Comparison of ENCODE assay signal across 28 cellular contexts in the genomic region with DNA sequence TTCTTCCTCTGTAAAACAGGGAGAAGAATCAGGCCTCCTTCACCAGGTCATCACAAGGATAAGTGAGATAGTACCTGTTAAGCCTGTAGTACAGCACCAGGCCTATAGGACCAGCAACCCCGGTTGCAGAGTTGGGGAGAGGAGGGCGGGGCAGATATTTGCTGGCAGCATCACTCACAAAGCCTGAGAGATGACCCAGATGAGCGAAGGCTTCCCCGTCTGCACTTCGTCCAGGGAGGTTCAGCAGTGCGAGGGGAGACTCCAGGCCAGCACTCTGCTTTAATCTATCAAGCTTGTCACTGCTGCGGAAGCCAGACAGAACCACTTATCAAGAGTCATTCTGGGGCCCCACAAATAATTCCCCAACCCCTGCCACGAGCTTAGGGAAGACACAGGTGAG. TPM values are rescaled to one million over a fixed set of nuclear protein-coding genes. Genes with fewer than 3 reads are reported as not detected.
A peak's percentile ranks its signal among the peaks of the same experiment; 100 is the strongest.
DNase-seq lines count a peak whose midpoint lies in the region; ATAC-seq, FAIRE-seq and TF ChIP-seq lines count a peak whose summit lies in the region.
"Had no signal": no experiment of that assay in that cellular context is flagged by ENCODE, and none has a peak within 500 bp of the region (broad histone marks: within the 10 kb centered on the region; RNA-seq: fewer than 3 reads in every experiment).

No MANE protein-coding gene starts in this region.

- no peak overlapping the region for H3K9ac ChIP-seq in HepG2 (ENCODE audit: insufficient read depth, low read depth, low read length)

- FAIRE-seq in HepG2 (lab: Jason Lieb, UNC) = no peak
- FAIRE-seq: astrocyte, H1 had no signal

- no peaks in the 10 kb centered on the region for H4K20me1 ChIP-seq in HepG2 (ENCODE audit: insufficient read depth, low read length)

- H2AFZ ChIP-seq in HepG2 (ENCODE audit: low read length) = no peak overlapping the region

- ATAC-seq in WTC11 = peak; percentile 90
- ATAC-seq in HepG2 = peak; percentile 80
- ATAC-seq: activated T-helper 17 cell treated with anti-CD3 and anti-CD28 coated beads, Interleukin-2, amount 50 U/mL, for 72 hours; lower lobe of right lung; right lobe of liver; upper lobe of right lung had no signal

- H3K79me2 ChIP-seq in HepG2 (ENCODE audit: insufficient read depth, low read length) = no peaks in the 10 kb centered on the region

- TF ChIP-seq POLR2A in HepG2 (IDR thresholded peaks at IDR 0.05; ENCODE audit: insufficient read depth in 1 of 2, low read depth in 2 of 2, low read length in 2 of 2) = no peak
- no peak for TF ChIP-seq POLR2A in testis (IDR thresholded peaks at IDR 0.05)

- H3K4me1 ChIP-seq in HepG2 (ENCODE audit: insufficient read depth, low read length) (peaks cover 33% of the 10 kb centered on the region), testis (peaks cover 23% of the 10 kb centered on the region)

- no peaks in the 10 kb centered on the region for H3K4me1 Mint-ChIP-seq in WTC11
- H3K4me1 Mint-ChIP-seq: activated T-helper 17 cell treated with anti-CD3 and anti-CD28 coated beads, Interleukin-2, amount 50 U/mL, for 72 hours; central memory CD8-positive, alpha-beta T cell had no signal

- TF ChIP-seq EP300 in HepG2 (IDR thresholded peaks at IDR 0.05; ENCODE audit: low read depth in 2 of 2, low read length in 2 of 2) (no peak), HepG2 (CRISPR knock-in tag; IDR thresholded peaks at IDR 0.05; ENCODE audit: borderline replicate concordance) (no peak)

- no peaks in the 10 kb centered on the region for H3K36me3 ChIP-seq in HepG2 (replicated peaks in 1 of 2; ENCODE audit: control insufficient read depth in 1 of 2, insufficient read depth in 2 of 2, low read length in 2 of 2)
- no peaks in the 10 kb centered on the region for H3K36me3 ChIP-seq in testis (ENCODE audit: low read depth, missing control alignments)
- H3K36me3 ChIP-seq: lower lobe of right lung, right lobe of liver, stomach, upper lobe of right lung had no signal

- no TSS peak for BruUV-seq in HepG2 (replicated peaks; lab: Mats Ljungman, UMichigan)

- intact Hi-C loops in HepG2 (cut with micrococcal nuclease; ENCODE audit: unreplicated experiment) = no loop called here
- intact Hi-C loops in testis (cut with DNase I; ENCODE audit: low total_unique reads) = no loop called here

- peaks cover 0 to 8% of the 10 kb centered on the region in 2 experiments; a peak in 3 of 5 replicates for H3K27me3 ChIP-seq in HepG2 (ENCODE audit: control insufficient read depth in 1 of 2, insufficient read depth in 2 of 2, low read length in 2 of 2)
- H3K27me3 ChIP-seq in testis = no peaks in the 10 kb centered on the region
- H3K27me3 ChIP-seq: right lobe of liver, stomach, upper lobe of right lung had no signal

- H3K4me3 ChIP-seq in HepG2 (replicated peaks in 1 of 3; ENCODE audit: insufficient read depth in 1 of 3, low read depth in 2 of 3, low read length in 3 of 3) = no peak overlapping the region
- H3K4me3 ChIP-seq in testis = no peak overlapping the region
- H3K4me3 ChIP-seq: lower lobe of right lung, right lobe of liver, stomach, upper lobe of right lung had no signal

- DNase-seq in NCI-H2227 (lab: John Stamatoyannopoulos, UW; ENCODE audit: unreplicated experiment) (peak; percentile 18), NCI-H2227 treated with DMSO at 0.1 percent for 48 hours (lab: John Stamatoyannopoulos, UW) (no peak), WTC11 (ENCODE audit: low spot score) (no peak), HepG2 (ENCODE audit: low spot score) (no peak), testis (peak; percentile 48), NCI-H526 treated with DMSO at 0.1 percent for 48 hours (lab: John Stamatoyannopoulos, UW) (no peak), UCSD-AML1 (lab: John Stamatoyannopoulos, UW; ENCODE audit: unreplicated experiment) (no peak), kidney tubule cell (ENCODE audit: low spot score) (no peak)
- DNase-seq: 8988T; activated CD4-positive, alpha-beta T cell treated with anti-CD3 and anti-CD28 coated beads, Interleukin-2, amount 50 U/mL, for 1 hour; AML-193; COR-L47; DMS79 treated with DMSO at 0.1 percent for 48 hours; foreskin melanocyte; lower lobe of right lung; MM.1S; NCI-H1694; occipital lobe; SIG-M5; stomach; T-helper 1 cell; upper lobe of right lung had no signal

- 9% methylated on average over 8 of the region's 8 CpGs for WGBS in HepG2 (ENCODE audit: low lambda C conversion rate)
- 51 to 55% methylated on average over 7 to 8 of the region's 8 CpGs for WGBS in testis, 2 donors

- H3K36me3 Mint-ChIP-seq in WTC11 = no peaks in the 10 kb centered on the region
- H3K36me3 Mint-ChIP-seq: activated naive CD8-positive, alpha-beta T cell had no signal

- no peaks in the 10 kb centered on the region for H3K9me3 Mint-ChIP-seq in WTC11
- H3K9me3 Mint-ChIP-seq: activated T-helper 17 cell treated with anti-CD3 and anti-CD28 coated beads, Interleukin-2, amount 50 U/mL, for 72 hours; central memory CD8-positive, alpha-beta T cell had no signal

- CTCF ChIA-PET in WTC11 (lab: Charles Lee) = interaction anchor here (1.6 to 2.1 kb wide), 2 partner anchors 19 to 478 kb away, joined by 5 to 6 read pairs; no protein-coding TSS in a partner anchor
- CTCF ChIA-PET in HepG2 (lab: Yijun Ruan, JAX; ENCODE audit: low intra/inter-chr PET ratio, low total read pairs) = no interaction called here

- peak overlapping the region; percentile 48; the same call in 1 of the 2 replicates for H3K4me2 ChIP-seq in HepG2 (ENCODE audit: low read depth, low read length)

- H3K27me3 Mint-ChIP-seq in WTC11 (ENCODE audit: low read depth) = no peaks in the 10 kb centered on the region; the same call in 1 of the 2 replicates
- H3K27me3 Mint-ChIP-seq: activated naive CD8-positive, alpha-beta T cell; central memory CD8-positive, alpha-beta T cell had no signal

- no peak overlapping the region for H3K27ac ChIP-seq in HepG2 (ENCODE audit: extremely low read length, insufficient read depth, low read length)
- H3K27ac ChIP-seq in testis = no peak overlapping the region
- H3K27ac ChIP-seq: lower lobe of right lung, right lobe of liver, stomach, upper lobe of right lung had no signal

- no peak overlapping the region for H3K27ac Mint-ChIP-seq in WTC11
- H3K27ac Mint-ChIP-seq: activated naive CD8-positive, alpha-beta T cell; activated T-helper 17 cell treated with anti-CD3 and anti-CD28 coated beads, Interleukin-2, amount 50 U/mL, for 72 hours had no signal

- POLR2A ChIA-PET in WTC11 (lab: Charles Lee) = no interaction called here
- POLR2A ChIA-PET in HepG2 (lab: Yijun Ruan, JAX) = no interaction called here

- no peak for TF ChIP-seq CTCF in WTC11 (IDR thresholded peaks at IDR 0.05)
- TF ChIP-seq CTCF in HepG2 (CRISPR knock-in tag; IDR thresholded peaks at IDR 0.05) = no peak
- no peak for TF ChIP-seq CTCF in testis (IDR thresholded peaks at IDR 0.05)

- in situ Hi-C loops in HepG2 (cut with HindIII; ENCODE audit: extremely low pct_ligation_motif_present, low pct_unique_long_range_greater_than_20kb) = loop anchor here (10.0 kb wide), 1 partner anchor 161 kb away; no protein-coding TSS in a partner anchor

- no peak overlapping the region for H3K4me3 Mint-ChIP-seq in WTC11
- H3K4me3 Mint-ChIP-seq: activated naive CD8-positive, alpha-beta T cell; activated T-helper 17 cell treated with anti-CD3 and anti-CD28 coated beads, Interleukin-2, amount 50 U/mL, for 72 hours; central memory CD8-positive, alpha-beta T cell had no signal

- TF ChIP-seq RAD21 in HepG2 (CRISPR knock-in tag; IDR thresholded peaks at IDR 0.05) = no peak

- H3K9me3 ChIP-seq in HepG2 (ENCODE audit: low read length) (no peaks in the 10 kb centered on the region), testis (no peaks in the 10 kb centered on the region)
- H3K9me3 ChIP-seq: lower lobe of right lung, right lobe of liver, stomach, upper lobe of right lung had no signal

TF ChIP-seq in WTC11, 78 proteins besides CTCF, POLR2A, EP300 and RAD21 (continues in another document):
- TF ChIP-seq ZBTB21 (CRISPR knock-in tag; IDR thresholded peaks at IDR 0.05; ENCODE audit: borderline replicate concordance) (no peak), ELF4 (CRISPR knock-in tag; IDR thresholded peaks at IDR 0.05; ENCODE audit: low read depth) (no peak)

TF ChIP-seq in HepG2, 621 proteins besides CTCF, POLR2A, EP300 and RAD21 (continues in another document):
- TF ChIP-seq CBFB (CRISPR knock-in tag; IDR thresholded peaks at IDR 0.05) (no peak), PRPF4 (IDR thresholded peaks at IDR 0.05; ENCODE audit: low read depth, low read length, poor library complexity, severe bottlenecking) (no peak), ZNF326 (CRISPR knock-in tag; IDR thresholded peaks at IDR 0.05; ENCODE audit: borderline replicate concordance) (no peak)

RNA-seq across cellular contexts. Expression of gene RBBP6, which starts 15.8 kb away (rescaled TPM):
- 55.1 to 62.4 TPM (median 57.5 TPM) in 3 replicates for total RNA-seq in WTC11 (2021)
- 37.1 and 45.0 TPM in 2 replicates for total RNA-seq in HepG2 (2016; rRNA removed; fragmentation: Illumina TruSeq; extraction: Trizol)
- total RNA-seq in HepG2 (2016; cell fraction: cytosol; rRNA removed; fragmentation: Illumina TruSeq; extraction: Trizol; ENCODE audit: low read depth) = 5.3 and 7.1 TPM in 2 replicates
- 37.1 and 40.4 TPM in 2 replicates for total RNA-seq in HepG2 (2016; cell fraction: insoluble cytoplasmic fraction; rRNA removed; fragmentation: Illumina TruSeq; extraction: Trizol)
- total RNA-seq in HepG2 (2016; cell fraction: membrane; rRNA removed; fragmentation: Illumina TruSeq; extraction: Trizol) = 16.1 and 20.2 TPM in 2 replicates
- 100 TPM in 2 replicates for total RNA-seq in HepG2 (2016; cell fraction: nucleus; rRNA removed; fragmentation: Illumina TruSeq; extraction: Trizol)
- polyA plus RNA-seq in HepG2 (2011; rRNA removed) = 54.6 and 70.9 TPM in 2 replicates
- 20.1 and 29.0 TPM in 2 replicates for polyA plus RNA-seq in HepG2 (2011; cell fraction: cytosol; rRNA removed)
- polyA plus RNA-seq in HepG2 (2011; cell fraction: nucleus; rRNA removed) = 53.4 and 70.4 TPM in 2 replicates
- polyA plus RNA-seq in HepG2 (2012) = 46.6 and 50.5 TPM in 2 replicates
- 4.2 and 4.3 TPM in 2 replicates for polyA plus RNA-seq in HepG2 (2016; cell fraction: cytosol; fragmentation: Illumina TruSeq; extraction: Trizol; ENCODE audit: low read depth)
- 48.3 and 54.3 TPM in 2 replicates for polyA plus RNA-seq in HepG2 (2016; cell fraction: insoluble cytoplasmic fraction; fragmentation: Illumina TruSeq; extraction: Trizol; ENCODE audit: low read depth)
- polyA plus RNA-seq in HepG2 (2016; cell fraction: membrane; fragmentation: Illumina TruSeq; extraction: Trizol; ENCODE audit: low read depth) = 11.1 and 13.9 TPM in 2 replicates
- polyA plus RNA-seq in HepG2 (2016; cell fraction: nucleus; fragmentation: Illumina TruSeq; extraction: Trizol; ENCODE audit: insufficient read depth, low read depth) = 129 and 135 TPM in 2 replicates
- 37.4 and 45.1 TPM in 2 replicates for polyA minus RNA-seq in HepG2 (2011; rRNA and poly(A)+ RNA removed; ENCODE audit: low replicate concordance)
- 20.8 and 30.1 TPM in 2 replicates for polyA minus RNA-seq in HepG2 (2011; cell fraction: cytosol; rRNA and poly(A)+ RNA removed)
- 289 and 299 TPM in 2 replicates for polyA minus RNA-seq in HepG2 (2011; cell fraction: nucleus; rRNA and poly(A)+ RNA removed)
- total RNA-seq in testis = 100 to 1,000 TPM; 112 to 126 TPM
- polyA plus RNA-seq in testis (ENCODE audit: insufficient read depth, low read depth, low replicate concordance) = 43.3 TPM

Comparison
In these comparisons a context has a peak if more than half of its experiments do, and no peak if none do; other contexts are left out.
1. DNase-seq: peak in NCI-H2227 (single experiment) and testis (single experiment); none in NCI-H2227 treated with DMSO at 0.1 percent for 48 hours (single experiment), WTC11 (single experiment), HepG2 (single experiment), NCI-H526 treated with DMSO at 0.1 percent for 48 hours (single experiment), UCSD-AML1 (single experiment) and kidney tubule cell (single experiment).